In the genomic region with DNA sequence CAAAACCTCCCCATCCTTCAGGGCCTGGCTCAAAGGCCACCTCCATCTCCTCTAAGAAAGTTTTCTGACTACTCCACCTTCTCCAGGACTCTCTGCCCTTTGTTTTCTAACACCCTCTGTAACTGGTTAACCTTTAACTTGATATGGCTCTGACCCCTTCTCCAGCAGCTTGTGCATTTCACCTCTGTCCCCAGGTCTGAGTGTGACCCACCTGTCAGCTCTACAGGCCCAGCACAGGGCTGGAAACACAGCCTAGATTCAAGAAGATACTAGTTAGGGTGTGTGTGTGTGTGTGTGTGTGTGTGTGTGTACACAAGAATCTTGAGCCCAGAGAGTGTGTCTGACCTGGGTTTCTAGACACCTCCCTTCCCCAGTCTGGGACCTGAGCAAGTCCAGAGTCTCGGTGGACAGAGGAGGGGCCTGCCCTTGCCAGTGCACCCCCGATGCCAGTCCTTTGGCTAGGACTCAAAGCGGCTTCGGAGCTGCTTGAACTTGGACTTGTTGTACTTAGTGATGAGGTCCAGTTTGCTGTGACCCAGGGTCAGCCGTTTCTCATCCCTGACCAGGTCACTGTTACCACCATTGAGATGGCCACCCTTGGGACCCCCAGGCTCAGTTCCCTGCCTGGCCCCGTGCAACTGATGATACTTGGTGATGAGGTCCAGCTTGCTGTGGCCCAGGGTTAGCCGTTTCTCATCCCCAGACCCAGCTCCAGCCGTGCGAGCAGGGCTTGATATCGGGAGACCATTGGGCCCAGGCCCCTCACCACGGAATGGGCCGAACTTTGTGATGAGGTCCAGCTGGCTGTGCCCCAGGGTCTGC, we compare ENCODE assay signal across 1 cellular context.
TF ChIP-seq lines count a peak whose summit lies in the region.

No MANE protein-coding gene starts in this region.

TF ChIP-seq in HepG2, 621 proteins besides CTCF, POLR2A, EP300 and RAD21 (continued from another document and continues in another):
- TF ChIP-seq, protein P1, sequence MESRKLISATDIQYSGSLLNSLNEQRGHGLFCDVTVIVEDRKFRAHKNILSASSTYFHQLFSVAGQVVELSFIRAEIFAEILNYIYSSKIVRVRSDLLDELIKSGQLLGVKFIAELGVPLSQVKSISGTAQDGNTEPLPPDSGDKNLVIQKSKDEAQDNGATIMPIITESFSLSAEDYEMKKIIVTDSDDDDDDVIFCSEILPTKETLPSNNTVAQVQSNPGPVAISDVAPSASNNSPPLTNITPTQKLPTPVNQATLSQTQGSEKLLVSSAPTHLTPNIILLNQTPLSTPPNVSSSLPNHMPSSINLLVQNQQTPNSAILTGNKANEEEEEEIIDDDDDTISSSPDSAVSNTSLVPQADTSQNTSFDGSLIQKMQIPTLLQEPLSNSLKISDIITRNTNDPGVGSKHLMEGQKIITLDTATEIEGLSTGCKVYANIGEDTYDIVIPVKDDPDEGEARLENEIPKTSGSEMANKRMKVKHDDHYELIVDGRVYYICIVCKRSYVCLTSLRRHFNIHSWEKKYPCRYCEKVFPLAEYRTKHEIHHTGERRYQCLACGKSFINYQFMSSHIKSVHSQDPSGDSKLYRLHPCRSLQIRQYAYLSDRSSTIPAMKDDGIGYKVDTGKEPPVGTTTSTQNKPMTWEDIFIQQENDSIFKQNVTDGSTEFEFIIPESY (CRISPR knock-in tag; IDR thresholded peaks at IDR 0.05) = no peak
- TF ChIP-seq, protein P2, sequence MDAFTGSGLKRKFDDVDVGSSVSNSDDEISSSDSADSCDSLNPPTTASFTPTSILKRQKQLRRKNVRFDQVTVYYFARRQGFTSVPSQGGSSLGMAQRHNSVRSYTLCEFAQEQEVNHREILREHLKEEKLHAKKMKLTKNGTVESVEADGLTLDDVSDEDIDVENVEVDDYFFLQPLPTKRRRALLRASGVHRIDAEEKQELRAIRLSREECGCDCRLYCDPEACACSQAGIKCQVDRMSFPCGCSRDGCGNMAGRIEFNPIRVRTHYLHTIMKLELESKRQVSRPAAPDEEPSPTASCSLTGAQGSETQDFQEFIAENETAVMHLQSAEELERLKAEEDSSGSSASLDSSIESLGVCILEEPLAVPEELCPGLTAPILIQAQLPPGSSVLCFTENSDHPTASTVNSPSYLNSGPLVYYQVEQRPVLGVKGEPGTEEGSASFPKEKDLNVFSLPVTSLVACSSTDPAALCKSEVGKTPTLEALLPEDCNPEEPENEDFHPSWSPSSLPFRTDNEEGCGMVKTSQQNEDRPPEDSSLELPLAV (CRISPR knock-in tag; conservative IDR thresholded peaks at IDR 0.05; ENCODE audit: low read depth) = no peak
- peak; percentile 93 for TF ChIP-seq HBP1 (CRISPR knock-in tag; IDR thresholded peaks at IDR 0.05; ENCODE audit: low read depth)
- TF ChIP-seq PTBP1 (IDR thresholded peaks at IDR 0.05; ENCODE audit: low read depth, low read length, poor library complexity, severe bottlenecking) = no peak
- no peak; the same call in 1 of the 2 replicates for TF ChIP-seq ZNF317 (CRISPR knock-in tag; IDR thresholded peaks at IDR 0.05)
- TF ChIP-seq ZNF768 (CRISPR knock-in tag; IDR thresholded peaks at IDR 0.05) = no peak; the same call in 1 of the 2 replicates
- TF ChIP-seq, protein P3, sequence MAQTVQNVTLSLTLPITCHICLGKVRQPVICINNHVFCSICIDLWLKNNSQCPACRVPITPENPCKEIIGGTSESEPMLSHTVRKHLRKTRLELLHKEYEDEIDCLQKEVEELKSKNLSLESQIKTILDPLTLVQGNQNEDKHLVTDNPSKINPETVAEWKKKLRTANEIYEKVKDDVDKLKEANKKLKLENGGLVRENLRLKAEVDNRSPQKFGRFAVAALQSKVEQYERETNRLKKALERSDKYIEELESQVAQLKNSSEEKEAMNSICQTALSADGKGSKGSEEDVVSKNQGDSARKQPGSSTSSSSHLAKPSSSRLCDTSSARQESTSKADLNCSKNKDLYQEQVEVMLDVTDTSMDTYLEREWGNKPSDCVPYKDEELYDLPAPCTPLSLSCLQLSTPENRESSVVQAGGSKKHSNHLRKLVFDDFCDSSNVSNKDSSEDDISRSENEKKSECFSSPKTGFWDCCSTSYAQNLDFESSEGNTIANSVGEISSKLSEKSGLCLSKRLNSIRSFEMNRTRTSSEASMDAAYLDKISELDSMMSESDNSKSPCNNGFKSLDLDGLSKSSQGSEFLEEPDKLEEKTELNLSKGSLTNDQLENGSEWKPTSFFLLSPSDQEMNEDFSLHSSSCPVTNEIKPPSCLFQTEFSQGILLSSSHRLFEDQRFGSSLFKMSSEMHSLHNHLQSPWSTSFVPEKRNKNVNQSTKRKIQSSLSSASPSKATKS (CRISPR knock-in tag; IDR thresholded peaks at IDR 0.05) = no peak
- no peak for TF ChIP-seq ZNF597 (CRISPR knock-in tag; IDR thresholded peaks at IDR 0.05)
- no peak; the same call in 1 of the 2 replicates for TF ChIP-seq ZNF263 (CRISPR knock-in tag; IDR thresholded peaks at IDR 0.05)
- TF ChIP-seq ZNF530 (CRISPR knock-in tag; IDR thresholded peaks at IDR 0.05; ENCODE audit: low read depth) = no peak
- TF ChIP-seq PITX1 (CRISPR knock-in tag; IDR thresholded peaks at IDR 0.05) = no peak; the same call in none of the 2 replicates
- TF ChIP-seq NR2F6 (IDR thresholded peaks at IDR 0.05) = peak; percentile 92
- TF ChIP-seq NR2F6 (CRISPR knock-in tag; IDR thresholded peaks at IDR 0.05) = peak; percentile 82
- peak; percentile 40; the same call in 1 of the 2 replicates for TF ChIP-seq GFI1 (CRISPR knock-in tag; IDR thresholded peaks at IDR 0.05; ENCODE audit: borderline replicate concordance)
- no peak for TF ChIP-seq JUN (CRISPR knock-in tag; IDR thresholded peaks at IDR 0.05)
- no peak for TF ChIP-seq ZNF513 (CRISPR knock-in tag; conservative IDR thresholded peaks at IDR 0.05)
- TF ChIP-seq ZNF546 (CRISPR knock-in tag; conservative IDR thresholded peaks at IDR 0.05) = peak; percentile 79; the same call in 1 of the 2 replicates
- TF ChIP-seq CC2D1A (CRISPR knock-in tag; IDR thresholded peaks at IDR 0.05) = no peak
- TF ChIP-seq SOX6 (IDR thresholded peaks at IDR 0.05) = no peak
- peak; percentile 83 for TF ChIP-seq SOX6 (CRISPR knock-in tag; IDR thresholded peaks at IDR 0.05)
- TF ChIP-seq, protein P4, sequence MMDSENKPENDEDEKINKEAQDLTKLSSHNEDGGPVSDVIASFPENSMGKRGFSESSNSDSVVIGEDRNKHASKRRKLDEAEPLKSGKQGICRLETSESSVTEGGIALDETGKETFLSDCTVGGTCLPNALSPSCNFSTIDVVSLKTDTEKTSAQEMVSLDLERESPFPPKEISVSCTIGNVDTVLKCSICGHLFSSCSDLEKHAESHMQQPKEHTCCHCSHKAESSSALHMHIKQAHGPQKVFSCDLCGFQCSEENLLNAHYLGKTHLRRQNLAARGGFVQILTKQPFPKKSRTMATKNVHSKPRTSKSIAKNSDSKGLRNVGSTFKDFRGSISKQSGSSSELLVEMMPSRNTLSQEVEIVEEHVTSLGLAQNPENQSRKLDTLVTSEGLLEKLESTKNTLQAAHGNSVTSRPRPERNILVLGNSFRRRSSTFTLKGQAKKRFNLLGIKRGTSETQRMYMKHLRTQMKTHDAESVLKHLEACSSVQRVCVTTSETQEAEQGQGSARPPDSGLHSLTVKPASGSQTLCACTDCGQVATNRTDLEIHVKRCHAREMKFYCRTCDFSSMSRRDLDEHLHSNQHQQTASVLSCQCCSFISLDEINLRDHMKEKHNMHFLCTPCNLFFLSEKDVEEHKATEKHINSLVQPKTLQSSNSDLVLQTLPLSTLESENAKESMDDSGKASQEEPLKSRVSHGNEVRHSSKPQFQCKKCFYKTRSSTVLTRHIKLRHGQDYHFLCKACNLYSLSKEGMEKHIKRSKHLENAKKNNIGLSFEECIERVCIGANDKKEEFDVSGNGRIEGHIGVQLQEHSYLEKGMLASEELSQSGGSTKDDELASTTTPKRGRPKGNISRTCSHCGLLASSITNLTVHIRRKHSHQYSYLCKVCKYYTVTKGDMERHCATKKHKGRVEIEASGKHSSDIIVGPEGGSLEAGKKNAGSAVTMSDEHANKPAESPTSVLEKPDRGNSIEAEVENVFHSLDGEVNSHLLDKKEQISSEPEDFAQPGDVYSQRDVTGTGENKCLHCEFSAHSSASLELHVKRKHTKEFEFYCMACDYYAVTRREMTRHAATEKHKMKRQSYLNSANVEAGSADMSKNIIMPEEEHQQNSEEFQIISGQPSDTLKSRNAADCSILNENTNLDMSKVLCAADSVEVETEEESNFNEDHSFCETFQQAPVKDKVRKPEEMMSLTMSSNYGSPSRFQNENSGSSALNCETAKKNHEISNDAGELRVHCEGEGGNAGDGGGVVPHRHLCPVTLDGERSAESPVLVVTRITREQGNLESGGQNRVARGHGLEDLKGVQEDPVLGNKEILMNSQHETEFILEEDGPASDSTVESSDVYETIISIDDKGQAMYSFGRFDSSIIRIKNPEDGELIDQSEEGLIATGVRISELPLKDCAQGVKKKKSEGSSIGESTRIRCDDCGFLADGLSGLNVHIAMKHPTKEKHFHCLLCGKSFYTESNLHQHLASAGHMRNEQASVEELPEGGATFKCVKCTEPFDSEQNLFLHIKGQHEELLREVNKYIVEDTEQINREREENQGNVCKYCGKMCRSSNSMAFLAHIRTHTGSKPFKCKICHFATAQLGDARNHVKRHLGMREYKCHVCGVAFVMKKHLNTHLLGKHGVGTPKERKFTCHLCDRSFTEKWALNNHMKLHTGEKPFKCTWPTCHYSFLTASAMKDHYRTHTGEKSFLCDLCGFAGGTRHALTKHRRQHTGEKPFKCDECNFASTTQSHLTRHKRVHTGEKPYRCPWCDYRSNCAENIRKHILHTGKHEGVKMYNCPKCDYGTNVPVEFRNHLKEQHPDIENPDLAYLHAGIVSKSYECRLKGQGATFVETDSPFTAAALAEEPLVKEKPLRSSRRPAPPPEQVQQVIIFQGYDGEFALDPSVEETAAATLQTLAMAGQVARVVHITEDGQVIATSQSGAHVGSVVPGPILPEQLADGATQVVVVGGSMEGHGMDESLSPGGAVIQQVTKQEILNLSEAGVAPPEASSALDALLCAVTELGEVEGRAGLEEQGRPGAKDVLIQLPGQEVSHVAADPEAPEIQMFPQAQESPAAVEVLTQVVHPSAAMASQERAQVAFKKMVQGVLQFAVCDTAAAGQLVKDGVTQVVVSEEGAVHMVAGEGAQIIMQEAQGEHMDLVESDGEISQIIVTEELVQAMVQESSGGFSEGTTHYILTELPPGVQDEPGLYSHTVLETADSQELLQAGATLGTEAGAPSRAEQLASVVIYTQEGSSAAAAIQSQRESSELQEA (CRISPR knock-in tag; IDR thresholded peaks at IDR 0.05; ENCODE audit: not compliant biosample characterization) = no peak
- TF ChIP-seq FOXC1 (CRISPR knock-in tag; IDR thresholded peaks at IDR 0.05; ENCODE audit: borderline replicate concordance) = peak; percentile 80; the same call in 1 of the 2 replicates
- TF ChIP-seq TAF1 (CRISPR knock-in tag; IDR thresholded peaks at IDR 0.05) = peak; percentile 69; the same call in 1 of the 2 replicates
- TF ChIP-seq, protein P5, sequence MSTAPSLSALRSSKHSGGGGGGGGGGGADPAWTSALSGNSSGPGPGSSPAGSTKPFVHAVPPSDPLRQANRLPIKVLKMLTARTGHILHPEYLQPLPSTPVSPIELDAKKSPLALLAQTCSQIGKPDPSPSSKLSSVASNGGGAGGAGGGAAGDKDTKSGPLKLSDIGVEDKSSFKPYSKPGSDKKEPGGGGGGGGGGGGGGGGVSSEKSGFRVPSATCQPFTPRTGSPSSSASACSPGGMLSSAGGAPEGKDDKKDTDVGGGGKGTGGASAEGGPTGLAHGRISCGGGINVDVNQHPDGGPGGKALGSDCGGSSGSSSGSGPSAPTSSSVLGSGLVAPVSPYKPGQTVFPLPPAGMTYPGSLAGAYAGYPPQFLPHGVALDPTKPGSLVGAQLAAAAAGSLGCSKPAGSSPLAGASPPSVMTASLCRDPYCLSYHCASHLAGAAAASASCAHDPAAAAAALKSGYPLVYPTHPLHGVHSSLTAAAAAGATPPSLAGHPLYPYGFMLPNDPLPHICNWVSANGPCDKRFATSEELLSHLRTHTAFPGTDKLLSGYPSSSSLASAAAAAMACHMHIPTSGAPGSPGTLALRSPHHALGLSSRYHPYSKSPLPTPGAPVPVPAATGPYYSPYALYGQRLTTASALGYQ (CRISPR knock-in tag; IDR thresholded peaks at IDR 0.05) = no peak
- TF ChIP-seq ZNF414 (CRISPR knock-in tag; IDR thresholded peaks at IDR 0.05) = peak; percentile 95
- no peak for TF ChIP-seq ZSCAN20 (CRISPR knock-in tag; IDR thresholded peaks at IDR 0.05; ENCODE audit: borderline replicate concordance)
